In the genomic region with DNA sequence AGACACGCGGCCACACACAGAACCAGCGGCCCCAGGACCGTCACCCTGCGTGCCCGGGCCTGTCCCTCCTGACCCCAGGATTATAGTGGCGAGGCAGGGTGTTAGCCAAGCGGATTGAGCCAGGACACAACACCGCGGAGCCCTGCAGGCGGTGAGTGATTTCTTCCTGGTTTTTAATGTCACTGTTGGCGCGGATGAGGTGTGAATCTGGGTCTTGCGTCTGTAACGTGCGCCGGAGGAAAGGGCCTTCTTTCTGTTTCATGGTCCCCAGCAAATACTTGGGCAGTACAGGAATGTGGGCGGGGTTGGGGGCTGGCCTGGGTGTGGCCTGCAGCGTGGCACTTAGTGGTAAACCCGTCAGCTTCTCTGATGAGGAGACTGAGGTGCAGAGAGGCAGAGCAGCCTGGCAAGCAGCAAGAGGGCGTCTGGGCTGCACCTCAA, we compare ENCODE assay signal across 1 cellular context.
A peak's percentile ranks its signal among the peaks of the same experiment; 100 is the strongest.
TF ChIP-seq lines count a peak whose summit lies in the region.

No MANE protein-coding gene starts in this region.

TF ChIP-seq in K562, 482 proteins besides CTCF, POLR2A, EP300 and RAD21:
- TF ChIP-seq, protein P1, sequence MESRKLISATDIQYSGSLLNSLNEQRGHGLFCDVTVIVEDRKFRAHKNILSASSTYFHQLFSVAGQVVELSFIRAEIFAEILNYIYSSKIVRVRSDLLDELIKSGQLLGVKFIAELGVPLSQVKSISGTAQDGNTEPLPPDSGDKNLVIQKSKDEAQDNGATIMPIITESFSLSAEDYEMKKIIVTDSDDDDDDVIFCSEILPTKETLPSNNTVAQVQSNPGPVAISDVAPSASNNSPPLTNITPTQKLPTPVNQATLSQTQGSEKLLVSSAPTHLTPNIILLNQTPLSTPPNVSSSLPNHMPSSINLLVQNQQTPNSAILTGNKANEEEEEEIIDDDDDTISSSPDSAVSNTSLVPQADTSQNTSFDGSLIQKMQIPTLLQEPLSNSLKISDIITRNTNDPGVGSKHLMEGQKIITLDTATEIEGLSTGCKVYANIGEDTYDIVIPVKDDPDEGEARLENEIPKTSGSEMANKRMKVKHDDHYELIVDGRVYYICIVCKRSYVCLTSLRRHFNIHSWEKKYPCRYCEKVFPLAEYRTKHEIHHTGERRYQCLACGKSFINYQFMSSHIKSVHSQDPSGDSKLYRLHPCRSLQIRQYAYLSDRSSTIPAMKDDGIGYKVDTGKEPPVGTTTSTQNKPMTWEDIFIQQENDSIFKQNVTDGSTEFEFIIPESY (CRISPR knock-in tag; IDR thresholded peaks at IDR 0.05), result 0 out of 2 replicates have a peak, but pooled peaks have one; percentile 10
TF ChIP-seq in K562: peak in this region for 1; not testable (repeated sequence) for 481.
